ENCODE assay signal across 8 cellular contexts in the genomic region with DNA sequence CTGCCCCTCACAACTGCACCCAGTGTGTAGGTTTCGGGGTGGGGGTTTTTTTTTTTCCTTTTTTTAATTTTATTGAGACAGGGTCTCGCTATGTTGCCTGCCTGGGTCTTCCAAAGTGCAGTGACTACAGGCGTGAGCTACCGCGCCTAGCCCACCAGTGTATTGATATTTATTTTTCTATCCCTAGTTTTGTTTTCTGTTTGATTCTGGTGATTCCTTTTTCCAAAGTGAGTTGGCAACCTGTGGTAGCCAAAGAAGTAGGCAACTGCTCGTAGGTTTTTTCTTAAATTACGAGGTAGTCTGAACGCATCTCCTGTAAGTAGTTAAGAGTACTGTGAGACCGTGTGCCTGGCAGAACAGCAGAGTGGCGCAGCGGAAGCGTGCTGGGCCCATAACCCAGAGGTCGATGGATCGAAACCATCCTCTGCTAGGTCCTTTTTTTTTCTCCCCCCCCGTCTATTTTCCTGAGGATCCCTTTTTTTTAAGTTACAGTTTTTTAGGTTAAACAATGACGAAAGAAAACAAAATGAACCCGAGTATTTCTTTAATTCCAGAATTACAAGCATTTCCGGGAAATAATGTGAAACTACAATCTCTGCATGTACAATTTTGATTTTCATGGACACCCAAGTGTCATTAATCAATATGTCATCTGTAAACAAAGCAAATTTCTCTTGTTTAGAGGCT.
DNase-seq lines count a peak whose midpoint lies in the region; ATAC-seq, FAIRE-seq and TF ChIP-seq lines count a peak whose summit lies in the region.

No MANE protein-coding gene starts in this region.

- peak overlapping the region; percentile 70 for H2BK120ac ChIP-seq in H1 (replicated peaks; ENCODE audit: low read depth, low read length)

- H3K36me3 ChIP-seq in BJ (ENCODE audit: control insufficient read depth, insufficient read depth, low read length) (no peaks in the 10 kb centered on the region), H1 (ENCODE audit: control insufficient read depth in 2 of 4, insufficient read depth in 4 of 4, low read length in 3 of 4) (no peaks in the 10 kb centered on the region; a peak in 1 of 8 replicates)

- no peak overlapping the region for H2AFZ ChIP-seq in H1 (ENCODE audit: low read length)

- H2BK15ac ChIP-seq in H1 (ENCODE audit: low read length): no peak overlapping the region

- peaks cover 39% of the 10 kb centered on the region for H3K36me3 Mint-ChIP-seq in stimulated activated effector memory CD8-positive, alpha-beta T cell treated with anti-CD3 and anti-CD28 coated beads, Interleukin-12 subunit alpha, Interleukin-12 subunit beta, amount 100 ng/mL, for 72 hours

- H3K27ac ChIP-seq in H1 (ENCODE audit: low read depth, low read length): peak overlapping the region; percentile 96

- no peaks in the 10 kb centered on the region for H3K27me3 ChIP-seq in BJ (ENCODE audit: control insufficient read depth, insufficient read depth, low read length)
- H3K27me3 ChIP-seq in H1 (replicated peaks in 1 of 4; ENCODE audit: control insufficient read depth in 3 of 4, extremely low read depth in 1 of 4, insufficient read depth in 3 of 4, low read length in 3 of 4): no peaks in the 10 kb centered on the region
- H3K27me3 ChIP-seq in mononuclear cell (ENCODE audit: insufficient read depth, low read length): no peaks in the 10 kb centered on the region

- H3K4me1 ChIP-seq in H1 (replicated peaks in 1 of 4; ENCODE audit: control insufficient read depth in 3 of 4, insufficient read depth in 4 of 4, low read length in 3 of 4) (peaks cover 0 to 7% (median 2%) of the 10 kb centered on the region in 4 experiments; a peak in 1 of 7 replicates), mononuclear cell (ENCODE audit: insufficient read depth, low read length) (peaks cover 16% of the 10 kb centered on the region)

- H3K79me2 ChIP-seq in H1 (ENCODE audit: control insufficient read depth in 1 of 2, insufficient read depth in 2 of 2, low read length in 2 of 2): peaks cover 0 to 16% of the 10 kb centered on the region in 2 experiments; a peak in 2 of 4 replicates

- ATAC-seq in HG03432 (IDR thresholded peaks at IDR 0.05; ENCODE audit: unreplicated experiment): peak; percentile 23
- ATAC-seq in stimulated activated effector memory CD8-positive, alpha-beta T cell treated with anti-CD3 and anti-CD28 coated beads, Interleukin-12 subunit alpha, Interleukin-12 subunit beta, amount 100 ng/mL, for 72 hours: no peak
- ATAC-seq in GM19463 (IDR thresholded peaks at IDR 0.05; ENCODE audit: unreplicated experiment): no peak

- H3K4me1 Mint-ChIP-seq in stimulated activated effector memory CD8-positive, alpha-beta T cell treated with anti-CD3 and anti-CD28 coated beads, Interleukin-12 subunit alpha, Interleukin-12 subunit beta, amount 100 ng/mL, for 72 hours: peaks cover 27% of the 10 kb centered on the region

- H2BK5ac ChIP-seq in H1 (ENCODE audit: low read depth, low read length): peak overlapping the region; percentile 94

- no peak overlapping the region for H2BK20ac ChIP-seq in H1 (ENCODE audit: low read length)

- POLR2A ChIA-PET in BJ (lab: Charles Lee): interaction anchor here (3.0 kb wide), 1 partner anchor 70 kb away, joined by 27 read pairs; a partner anchor contains a TSS
- POLR2A ChIA-PET in H1 (lab: Charles Lee; ENCODE audit: partially characterized antibody): interaction anchor here (1.0 to 6.5 kb wide), 38 partner anchors 8 to 1607 kb away, joined by 3 to 758 read pairs (median 16); a partner anchor contains a TSS

- H3K9me3 ChIP-seq in H1 (ENCODE audit: insufficient read depth in 2 of 2, low read depth in 1 of 2, low read length in 1 of 2): no peaks in the 10 kb centered on the region
- peaks cover 8% of the 10 kb centered on the region for H3K9me3 ChIP-seq in mononuclear cell (ENCODE audit: low read depth, low read length)

- CTCF ChIA-PET in BJ (lab: Yijun Ruan, JAX): no interaction called here
- CTCF ChIA-PET in H1 (lab: Charles Lee; ENCODE audit: partially characterized antibody): interaction anchor here (2.3 kb wide), 1 partner anchor 61 kb away, joined by 6 read pairs; a partner anchor contains a TSS

- H3K56ac ChIP-seq in H1 (replicated peaks; ENCODE audit: insufficient read length, low read depth, low read length): peak overlapping the region; percentile 67

- peaks cover 3% of the 10 kb centered on the region for H3K9me3 Mint-ChIP-seq in stimulated activated effector memory CD8-positive, alpha-beta T cell treated with anti-CD3 and anti-CD28 coated beads, Interleukin-12 subunit alpha, Interleukin-12 subunit beta, amount 100 ng/mL, for 72 hours

- H3K14ac ChIP-seq in H1 (ENCODE audit: insufficient read length): no peak overlapping the region

- no peaks in the 10 kb centered on the region for H3K79me1 ChIP-seq in H1 (ENCODE audit: low read depth, low read length)

- no peak overlapping the region for H4K91ac ChIP-seq in H1 (replicated peaks; ENCODE audit: insufficient read length, low read length)

- H4K5ac ChIP-seq in H1 (ENCODE audit: insufficient read length, low read depth, low read length): peak overlapping the region; percentile 59

- no peak overlapping the region; the same call in 1 of the 2 replicates for H2BK12ac ChIP-seq in H1 (ENCODE audit: low read depth, low read length)

- peak overlapping the region; percentile 91; the same call in 1 of the 2 replicates for H3K18ac ChIP-seq in H1 (ENCODE audit: extremely low read depth, low read length)

- H3K27ac Mint-ChIP-seq in stimulated activated effector memory CD8-positive, alpha-beta T cell treated with anti-CD3 and anti-CD28 coated beads, Interleukin-12 subunit alpha, Interleukin-12 subunit beta, amount 100 ng/mL, for 72 hours: peak overlapping the region; percentile 100

- H2AK5ac ChIP-seq in H1 (ENCODE audit: low read depth, low read length): no peak overlapping the region

- 3% methylated on average over 18 of the region's 18 CpGs; no CpG with 5 or more reads in 1 of the 2 experiments for WGBS in H1 (ENCODE audit: extremely low coverage in 1 of 2, insufficient coverage in 1 of 2, insufficient read length in 1 of 2, insufficient replicate concordance in 2 of 2, low coverage in 1 of 2, low lambda C conversion rate in 2 of 2, missing lambda C conversion rate in 1 of 2), 2 experiments

- no peak for TF ChIP-seq EP300 in H1 (IDR thresholded peaks at IDR 0.05; ENCODE audit: borderline replicate concordance in 1 of 2, low read depth in 2 of 2, low read length in 2 of 2)

- peak overlapping the region; percentile 67 to 70 for H3K4me2 ChIP-seq in H1 (ENCODE audit: insufficient read depth in 1 of 2, low read depth in 2 of 2, low read length in 2 of 2)

- DNase-seq in BJ (ENCODE audit: low read depth): no peak
- peak; percentile 54 for DNase-seq in NK-92 treated with Interleukin-12 subunit alpha and Interleukin-12 subunit beta, amount 100 ng/mL, for 24 hours (lab: John Stamatoyannopoulos, UW)
- DNase-seq in activated CD8-positive, alpha-beta memory T cell treated with anti-CD3 and anti-CD28 coated beads for 48 hours (ENCODE audit: low read depth in 2 of 3, low spot score in 2 of 3): peak in 2 of 3 experiments; percentile 71 to 81
- peak in 1 of 2 experiments; percentile 86 for DNase-seq in H1 (ENCODE audit: low read depth in 1 of 2, low spot score in 2 of 2)
- peak; percentile 73 to 90 for DNase-seq in stimulated activated effector memory CD8-positive, alpha-beta T cell treated with anti-CD3 and anti-CD28 coated beads, Interleukin-12 subunit alpha, Interleukin-12 subunit beta, amount 100 ng/mL, for 72 hours (ENCODE audit: low spot score in 2 of 2)

- no peak for TF ChIP-seq RAD21 in H1 (IDR thresholded peaks at IDR 0.05 in 1 of 2, conservative IDR thresholded peaks at IDR 0.05 in 1 of 2; ENCODE audit: low read depth in 2 of 2, low read length in 2 of 2)

- TF ChIP-seq POLR2A in H1 (IDR thresholded peaks at IDR 0.05; ENCODE audit: control extremely low read depth in 1 of 2, low read depth in 2 of 2, low read length in 2 of 2): peak; percentile 56 to 70

- no peak overlapping the region for H3K4ac ChIP-seq in H1 (replicated peaks; ENCODE audit: insufficient read length, low read depth, low read length)

- no peak for FAIRE-seq in H1 (lab: Jason Lieb, UNC)

- no peak overlapping the region for H3K23ac ChIP-seq in H1 (ENCODE audit: insufficient read length)

- H3K4me3 Mint-ChIP-seq in stimulated activated effector memory CD8-positive, alpha-beta T cell treated with anti-CD3 and anti-CD28 coated beads, Interleukin-12 subunit alpha, Interleukin-12 subunit beta, amount 100 ng/mL, for 72 hours: peak overlapping the region; percentile 86

- H4K8ac ChIP-seq in H1 (ENCODE audit: extremely low read depth, insufficient read depth, low read length): no peak overlapping the region

- H4K20me1 ChIP-seq in H1 (replicated peaks in 1 of 2; ENCODE audit: control insufficient read depth in 1 of 2, insufficient read depth in 2 of 2, low read length in 2 of 2): peaks cover 0 to 2% of the 10 kb centered on the region in 2 experiments

- H3K4me3 ChIP-seq in BJ (ENCODE audit: low read depth, low read length): peak overlapping the region; percentile 46
- H3K4me3 ChIP-seq in H1 (ENCODE audit: extremely low read depth in 1 of 4, insufficient read depth in 2 of 4, low read depth in 3 of 4, low read length in 4 of 4): peak overlapping the region; percentile 74 to 95 (median 80)
- H3K4me3 ChIP-seq in mononuclear cell (ENCODE audit: low read length): peak overlapping the region; percentile 78

- peak overlapping the region in 3 of 4 experiments; percentile 81 to 96 (median 90); a peak in 6 of 7 replicates for H3K9ac ChIP-seq in H1 (replicated peaks in 1 of 4; ENCODE audit: extremely low read depth in 1 of 4, low read depth in 3 of 4, low read length in 3 of 4)

- H3K23me2 ChIP-seq in H1 (ENCODE audit: low read depth, low read length): peaks cover 7% of the 10 kb centered on the region

- TF ChIP-seq CTCF in BJ (IDR thresholded peaks at IDR 0.05; ENCODE audit: insufficient read depth, low read depth, low read length): no peak
- TF ChIP-seq CTCF in H1 (IDR thresholded peaks at IDR 0.05; ENCODE audit: control extremely low read depth in 1 of 3, insufficient read depth in 1 of 3, low read depth in 1 of 3, low read length in 3 of 3): no peak

TF ChIP-seq in H1, 55 proteins besides CTCF, POLR2A, EP300 and RAD21 (continues in another document):
- TF ChIP-seq CBX5 (IDR thresholded peaks at IDR 0.05; ENCODE audit: low read depth, low read length) (no peak), TBP (IDR thresholded peaks at IDR 0.05; ENCODE audit: low read depth, low read length) (peak; percentile 99), KDM5A (IDR thresholded peaks at IDR 0.05; ENCODE audit: low read length) (no peak)
